Comparison of ENCODE assay signal across 19 cellular contexts in the genomic region with DNA sequence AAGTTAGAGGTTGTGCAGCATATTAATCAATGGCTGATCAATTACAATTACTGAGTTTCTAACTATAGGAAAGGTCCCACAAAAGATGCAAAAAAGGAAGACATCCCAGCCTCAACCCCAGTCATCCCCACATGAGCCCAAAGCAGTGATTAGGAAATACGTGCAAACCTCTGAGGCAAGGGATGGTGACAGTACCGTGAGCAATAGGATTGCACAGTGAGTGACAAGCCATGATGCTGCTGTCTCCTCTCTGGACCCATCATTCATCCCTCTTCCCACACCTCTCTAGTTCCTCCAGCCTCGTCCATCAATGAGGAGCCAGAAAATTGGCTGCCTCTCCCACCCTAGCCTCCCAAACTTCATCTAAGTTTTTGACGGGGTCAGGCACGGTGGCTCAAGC. TPM values are rescaled to one million over a fixed set of nuclear protein-coding genes. Genes with fewer than 3 reads are reported as not detected.
DNase-seq lines count a peak whose midpoint lies in the region; ATAC-seq and TF ChIP-seq lines count a peak whose summit lies in the region.
"Had no signal": no experiment of that assay in that cellular context is flagged by ENCODE, and none has a peak within 500 bp of the region (broad histone marks: within the 10 kb centered on the region; RNA-seq: fewer than 3 reads in every experiment).

No MANE protein-coding gene starts in this region.

- TF ChIP-seq CTCF in CD14-positive monocyte (IDR thresholded peaks at IDR 0.05) = no peak
- TF ChIP-seq CTCF in NB4 (IDR thresholded peaks at IDR 0.05; ENCODE audit: low read depth, low read length) = no peak
- no peak for TF ChIP-seq CTCF in foreskin fibroblast (IDR thresholded peaks at IDR 0.05; ENCODE audit: low read depth, low read length)

- H3K27ac Mint-ChIP-seq in CD14-positive monocyte = peak overlapping the region; percentile 96 to 100 (median 99)
- H3K27ac Mint-ChIP-seq in dendritic cell treated with granulocyte-macrophage colony-stimulating factor and Interleukin-4, amounts not matched to agents 40 ng/mL and 50 ng/mL, for 4 days = peak overlapping the region; percentile 31
- no peak overlapping the region for H3K27ac Mint-ChIP-seq in natural killer cell treated with Interleukin-12 subunit alpha and Interleukin-12 subunit beta and Interleukin-15 and Interleukin-18, amount 100 ng/mL, for 72 hours

- peak; percentile 92 for DNase-seq in CD14-positive monocyte (ENCODE audit: low spot score)
- peak; percentile 42 for DNase-seq in NB4 (ENCODE audit: low read depth)
- DNase-seq in natural killer cell treated with Interleukin-12 subunit alpha and Interleukin-12 subunit beta and Interleukin-15 and Interleukin-18, amount 100 ng/mL, for 72 hours (ENCODE audit: low spot score) = no peak
- no peak for DNase-seq in OCI-M1 (lab: John Stamatoyannopoulos, UW)
- no peak for DNase-seq in amygdala (lab: John Stamatoyannopoulos, UW)
- DNase-seq in activated gamma-delta T cell (lab: John Stamatoyannopoulos, UW) = no peak
- DNase-seq in foreskin fibroblast = no peak
- DNase-seq: CD8-positive, alpha-beta memory T cell; DMS53; KBM-7; NCI-H1417 treated with DMSO at 0.1 percent for 48 hours; NCI-H187 treated with DMSO at 0.1 percent for 48 hours; NCI-H226; NCI-H524 treated with DMSO at 0.1 percent for 48 hours; Peyer's patch; SHP77 had no signal

- H3K4me3 ChIP-seq in NB4 (ENCODE audit: low read depth, low read length) (no peak overlapping the region), foreskin fibroblast (ENCODE audit: low read depth in 1 of 2, low read length in 2 of 2) (no peak overlapping the region)
- H3K4me3 ChIP-seq: BLaER1, Peyer's patch had no signal

- TF ChIP-seq POLR2A in NB4 (IDR thresholded peaks at IDR 0.05; ENCODE audit: extremely low read depth, insufficient read length) = no peak

- H3K27me3 Mint-ChIP-seq in CD14-positive monocyte (ENCODE audit: low read depth in 3 of 3) = peaks cover 0 to 2% (median 0%) of the 10 kb centered on the region in 3 donors
- no peaks in the 10 kb centered on the region for H3K27me3 Mint-ChIP-seq in dendritic cell treated with granulocyte-macrophage colony-stimulating factor and Interleukin-4, amounts not matched to agents 40 ng/mL and 50 ng/mL, for 4 days
- no peaks in the 10 kb centered on the region for H3K27me3 Mint-ChIP-seq in natural killer cell treated with Interleukin-12 subunit alpha and Interleukin-12 subunit beta and Interleukin-15 and Interleukin-18, amount 100 ng/mL, for 72 hours

- H3K4me3 Mint-ChIP-seq in CD14-positive monocyte = peak overlapping the region in 1 of 2 donors; percentile 30
- H3K4me3 Mint-ChIP-seq in dendritic cell treated with granulocyte-macrophage colony-stimulating factor and Interleukin-4, amounts not matched to agents 40 ng/mL and 50 ng/mL, for 4 days = no peak overlapping the region
- H3K4me3 Mint-ChIP-seq in natural killer cell treated with Interleukin-12 subunit alpha and Interleukin-12 subunit beta and Interleukin-15 and Interleukin-18, amount 100 ng/mL, for 72 hours = no peak overlapping the region
- H3K4me3 Mint-ChIP-seq: CD8-positive, alpha-beta memory T cell had no signal

- H3K4me1 Mint-ChIP-seq in CD14-positive monocyte = peaks cover 31% of the 10 kb centered on the region
- H3K4me1 Mint-ChIP-seq in dendritic cell treated with granulocyte-macrophage colony-stimulating factor and Interleukin-4, amounts not matched to agents 40 ng/mL and 50 ng/mL, for 4 days (ENCODE audit: low read depth) = peaks cover 33% of the 10 kb centered on the region
- H3K4me1 Mint-ChIP-seq in natural killer cell treated with Interleukin-12 subunit alpha and Interleukin-12 subunit beta and Interleukin-15 and Interleukin-18, amount 100 ng/mL, for 72 hours (ENCODE audit: low read depth in 2 of 2) = peaks cover 5 to 10% of the 10 kb centered on the region in 2 donors

- H3K9me3 Mint-ChIP-seq in CD14-positive monocyte = no peaks in the 10 kb centered on the region
- H3K9me3 Mint-ChIP-seq in dendritic cell treated with granulocyte-macrophage colony-stimulating factor and Interleukin-4, amounts not matched to agents 40 ng/mL and 50 ng/mL, for 4 days = no peaks in the 10 kb centered on the region
- H3K9me3 Mint-ChIP-seq in natural killer cell treated with Interleukin-12 subunit alpha and Interleukin-12 subunit beta and Interleukin-15 and Interleukin-18, amount 100 ng/mL, for 72 hours = no peaks in the 10 kb centered on the region
- H3K9me3 Mint-ChIP-seq: CD8-positive, alpha-beta memory T cell had no signal

- peak; percentile 46 to 50 for ATAC-seq in natural killer cell treated with Interleukin-12 subunit alpha and Interleukin-12 subunit beta and Interleukin-15 and Interleukin-18, amount 100 ng/mL, for 72 hours

- H3K36me3 Mint-ChIP-seq in CD14-positive monocyte = peaks cover 2 to 10% of the 10 kb centered on the region in 2 donors
- H3K36me3 Mint-ChIP-seq in dendritic cell treated with granulocyte-macrophage colony-stimulating factor and Interleukin-4, amounts not matched to agents 40 ng/mL and 50 ng/mL, for 4 days (ENCODE audit: low read depth) = no peaks in the 10 kb centered on the region
- no peaks in the 10 kb centered on the region for H3K36me3 Mint-ChIP-seq in natural killer cell treated with Interleukin-12 subunit alpha and Interleukin-12 subunit beta and Interleukin-15 and Interleukin-18, amount 100 ng/mL, for 72 hours
- H3K36me3 Mint-ChIP-seq: CD8-positive, alpha-beta memory T cell had no signal

- intact Hi-C loops in CD14-positive monocyte (cut with micrococcal nuclease) = no loop called here
- intact Hi-C loops in dendritic cell treated with granulocyte-macrophage colony-stimulating factor and Interleukin-4, amounts not matched to agents 40 ng/mL and 50 ng/mL, for 4 days (cut with micrococcal nuclease) = no loop called here

RNA-seq across cellular contexts. Expression of a gene that starts 4.0 kb away (rescaled TPM):
- polyA plus RNA-seq in CD14-positive monocyte = 100 to 1,000 TPM; 184 to 352 TPM
- under 1 TPM in 1 of 2 donors, not detected in 1; 0.11 TPM for total RNA-seq in natural killer cell treated with Interleukin-12 subunit alpha and Interleukin-12 subunit beta and Interleukin-15 and Interleukin-18, amount 100 ng/mL, for 72 hours

RNA-seq across cellular contexts. Expression of a gene that starts 21.4 kb away (rescaled TPM):
- polyA plus RNA-seq in CD14-positive monocyte = 1 to 10 TPM; 2.9 to 5.5 TPM
- total RNA-seq in natural killer cell treated with Interleukin-12 subunit alpha and Interleukin-12 subunit beta and Interleukin-15 and Interleukin-18, amount 100 ng/mL, for 72 hours = not detected
- total RNA-seq: CD8-positive, alpha-beta memory T cell; H1; Peyer's patch had no signal
- polyA plus RNA-seq: CD8-positive, alpha-beta memory T cell; H1 had no signal

RNA-seq across cellular contexts. Expression of a gene that starts 21.6 kb away (rescaled TPM):
- 10 to 100 TPM; 46.4 to 49.9 TPM for polyA plus RNA-seq in CD14-positive monocyte
- total RNA-seq in natural killer cell treated with Interleukin-12 subunit alpha and Interleukin-12 subunit beta and Interleukin-15 and Interleukin-18, amount 100 ng/mL, for 72 hours = 100 to 1,000 TPM in 1 of 2 donors, 10 to 100 TPM in 1; 92.5 to 106 TPM

RNA-seq across cellular contexts. Expression of a gene that starts 40.9 kb away (rescaled TPM):
- not detected for polyA plus RNA-seq in CD14-positive monocyte
- under 1 TPM in 1 of 2 donors, not detected in 1; 0.10 TPM for total RNA-seq in natural killer cell treated with Interleukin-12 subunit alpha and Interleukin-12 subunit beta and Interleukin-15 and Interleukin-18, amount 100 ng/mL, for 72 hours
- total RNA-seq: CD8-positive, alpha-beta memory T cell had no signal
- polyA plus RNA-seq: CD8-positive, alpha-beta memory T cell had no signal

Comparison
In these comparisons a context has a peak if more than half of its experiments do, and no peak if none do; other contexts are left out.
1. DNase-seq: peak in CD14-positive monocyte (single experiment) and NB4 (single experiment); none in natural killer cell treated with Interleukin-12 subunit alpha and Interleukin-12 subunit beta and Interleukin-15 and Interleukin-18, amount 100 ng/mL, for 72 hours (single experiment), OCI-M1 (single experiment), amygdala (0 of 56), activated gamma-delta T cell (single experiment) and foreskin fibroblast (0 of 2).
2. H3K27ac Mint-ChIP-seq: peak in CD14-positive monocyte (7 of 7) and dendritic cell treated with granulocyte-macrophage colony-stimulating factor and Interleukin-4, amounts not matched to agents 40 ng/mL and 50 ng/mL, for 4 days (single experiment); none in natural killer cell treated with Interleukin-12 subunit alpha and Interleukin-12 subunit beta and Interleukin-15 and Interleukin-18, amount 100 ng/mL, for 72 hours (0 of 2).